ENCODE assay signal across 23 cellular contexts in genomic region chr14:92274055-92274454, GRCh38. TPM values are rescaled to one million over a fixed set of nuclear protein-coding genes. Genes with fewer than 3 reads are reported as not detected.
"Had no signal": no experiment of that assay in that cellular context is flagged by ENCODE, and none has a peak within 500 bp of the region (broad histone marks: within the 10 kb centered on the region; RNA-seq: fewer than 3 reads in every experiment).

No MANE protein-coding gene starts in this region.

- H3K4me1 Mint-ChIP-seq: nephron had no signal

- H3K36me3 ChIP-seq: colonic mucosa, esophagus muscularis mucosa, lower lobe of right lung, neural progenitor cell, right lobe of liver, transverse colon, vagina had no signal

- H3K36me3 Mint-ChIP-seq: neural progenitor cell had no signal

- H3K4me2 ChIP-seq: neural progenitor cell had no signal

- ATAC-seq: foreskin keratinocyte, left ventricle myocardium superior, lower lobe of right lung, right lobe of liver had no signal

- H3K27ac ChIP-seq: colonic mucosa, esophagus muscularis mucosa, foreskin keratinocyte, lower lobe of right lung, neural progenitor cell, parathyroid adenoma, right lobe of liver, transverse colon, vagina had no signal

- H3K4me3 Mint-ChIP-seq: nephron, neural progenitor cell had no signal

- H3K9ac ChIP-seq: neural progenitor cell, parathyroid adenoma had no signal

- H3K4me1 ChIP-seq: colonic mucosa, esophagus muscularis mucosa, foreskin keratinocyte, lower lobe of right lung, neural progenitor cell, parathyroid adenoma, right lobe of liver, transverse colon, vagina had no signal

- FAIRE-seq: endothelial cell of umbilical vein, keratinocyte, small intestine had no signal

- H3K9me3 Mint-ChIP-seq: neural progenitor cell had no signal

- H2AFZ ChIP-seq: neural progenitor cell, parathyroid adenoma had no signal

- H3K27me3 ChIP-seq: colonic mucosa, neural progenitor cell, right lobe of liver, transverse colon, vagina had no signal

- H3K27ac Mint-ChIP-seq: nephron, neural progenitor cell, progenitor cell of endocrine pancreas had no signal

- H3K79me2 ChIP-seq: parathyroid adenoma had no signal

- H3K4me3 ChIP-seq: colonic mucosa, esophagus muscularis mucosa, lower lobe of right lung, neural progenitor cell, right lobe of liver, transverse colon, vagina had no signal

- DNase-seq: colonic mucosa; dermis blood vessel endothelial cell; effector memory CD4-positive, alpha-beta T cell; foreskin keratinocyte; left ventricle myocardium superior; lower lobe of right lung; right lobe of liver; small intestine; stimulated activated CD4-positive, alpha-beta T cell treated with anti-CD3 and anti-CD28 coated beads, Interleukin-15, amount 100 ng/mL, for 24 hours; stimulated activated CD4-positive, alpha-beta T cell treated with anti-CD3 and anti-CD28 coated beads, Interleukin-2, amount 100 ng/mL, for 48 hours; stimulated activated naive CD4-positive, alpha-beta T cell treated with Interleukin-2 at 50 U/mL for 16 hours; transverse colon had no signal

- H3K9me3 ChIP-seq: colonic mucosa, esophagus muscularis mucosa, lower lobe of right lung, right lobe of liver, transverse colon, vagina had no signal

RNA-seq across cellular contexts. Expression of gene SLC24A4, which starts 48.9 kb away (rescaled TPM):
- total RNA-seq: epithelial cell of proximal tubule, fibroblast of lung, myocyte, progenitor cell of endocrine pancreas had no signal
